Comparison of ENCODE assay signal across 18 cellular contexts in the genomic region with DNA sequence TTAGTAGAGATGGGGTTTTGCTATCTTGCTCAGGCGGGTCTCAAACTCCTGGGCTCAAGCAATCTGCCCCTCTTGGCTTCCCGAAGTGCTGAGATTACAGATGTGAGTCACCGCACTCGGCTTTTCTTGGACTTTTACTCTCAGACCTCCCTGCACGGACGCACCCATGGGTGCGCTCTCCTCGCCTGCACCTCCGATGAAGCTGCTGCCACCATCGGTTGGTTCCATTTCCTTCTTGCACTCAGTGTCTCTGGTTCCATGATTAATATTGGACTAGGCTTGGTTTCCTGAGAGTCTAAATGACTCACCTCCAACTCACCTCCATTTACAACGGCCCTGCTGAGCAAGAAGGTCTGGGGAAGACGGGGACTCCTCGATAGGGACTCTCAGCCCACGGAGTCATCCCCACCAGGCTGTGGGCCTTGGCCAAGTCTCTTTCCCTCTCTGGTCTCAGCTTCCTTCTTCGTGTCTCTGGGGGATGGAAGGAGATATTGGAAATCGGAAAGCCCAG. TPM values are rescaled to one million over a fixed set of nuclear protein-coding genes. Genes with fewer than 3 reads are reported as not detected.
DNase-seq lines count a peak whose midpoint lies in the region; ATAC-seq and TF ChIP-seq lines count a peak whose summit lies in the region.
"Had no signal": no experiment of that assay in that cellular context is flagged by ENCODE, and none has a peak within 500 bp of the region (broad histone marks: within the 10 kb centered on the region; RNA-seq: fewer than 3 reads in every experiment).

No MANE protein-coding gene starts in this region.

- H3K27me3 Mint-ChIP-seq in natural killer cell treated with Interleukin-12 subunit alpha and Interleukin-12 subunit beta and Interleukin-15 and Interleukin-18, amount 100 ng/mL, for 72 hours = peaks cover 0 to 7% of the 10 kb centered on the region in 2 donors
- H3K27me3 Mint-ChIP-seq in natural killer cell (ENCODE audit: low read depth in 2 of 2) = peaks cover 7 to 11% of the 10 kb centered on the region in 2 donors
- H3K27me3 Mint-ChIP-seq in activated T-cell treated with anti-CD3 and anti-CD28 coated beads, Interleukin-2, amount 50 U/mL, for 72 hours (ENCODE audit: low read depth) = no peaks in the 10 kb centered on the region
- peaks cover 6% of the 10 kb centered on the region for H3K27me3 Mint-ChIP-seq in stimulated activated memory B cell treated with anti-CD40 and anti-IgM and Interleukin-4, amounts not matched to agents 10 μg/mL and 1 μg/mL and 100 μg/mL, for 72 hours

- H3K9ac ChIP-seq in HCT116 (ENCODE audit: low read length) = no peak overlapping the region

- no peak for TF ChIP-seq RAD21 in HCT116 (IDR thresholded peaks at IDR 0.05; ENCODE audit: low read depth)

- H3K27ac ChIP-seq in HCT116 (ENCODE audit: low read depth, low read length) = no peak overlapping the region
- no peak overlapping the region for H3K27ac ChIP-seq in left ventricle myocardium inferior (replicated peaks)
- H3K27ac ChIP-seq: transverse colon had no signal

- BruUV-seq in HCT116 (replicated peaks; lab: Mats Ljungman, UMichigan) = no TSS peak

- H3K27ac Mint-ChIP-seq in natural killer cell treated with Interleukin-12 subunit alpha and Interleukin-12 subunit beta and Interleukin-15 and Interleukin-18, amount 100 ng/mL, for 72 hours = peak overlapping the region in 1 of 2 donors; percentile 50
- H3K27ac Mint-ChIP-seq in natural killer cell = no peak overlapping the region
- peak overlapping the region; percentile 0 for H3K27ac Mint-ChIP-seq in activated T-cell treated with anti-CD3 and anti-CD28 coated beads, Interleukin-2, amount 50 U/mL, for 72 hours
- peak overlapping the region; percentile 75 for H3K27ac Mint-ChIP-seq in stimulated activated memory B cell treated with anti-CD40 and anti-IgM and Interleukin-4, amounts not matched to agents 10 μg/mL and 1 μg/mL and 100 μg/mL, for 72 hours

- H3K36me3 ChIP-seq in HCT116 (ENCODE audit: control insufficient read depth in 1 of 2, insufficient read depth in 2 of 2, low read length in 2 of 2) = no peaks in the 10 kb centered on the region
- no peaks in the 10 kb centered on the region for H3K36me3 ChIP-seq in left ventricle myocardium inferior
- H3K36me3 ChIP-seq: transverse colon had no signal

- peak in 1 of 2 donors; percentile 60 for ATAC-seq in natural killer cell treated with Interleukin-12 subunit alpha and Interleukin-12 subunit beta and Interleukin-15 and Interleukin-18, amount 100 ng/mL, for 72 hours
- ATAC-seq in natural killer cell = no peak
- ATAC-seq in HCT116 = no peak
- ATAC-seq in activated T-cell treated with anti-CD3 and anti-CD28 coated beads, Interleukin-2, amount 50 U/mL, for 72 hours (replicated peaks in 1 of 2) = peak; percentile 48 to 52
- no peak for ATAC-seq in stimulated activated memory B cell treated with anti-CD40 and anti-IgM and Interleukin-4, amounts not matched to agents 10 μg/mL and 1 μg/mL and 100 μg/mL, for 72 hours
- ATAC-seq: sciatic nerve, SK-N-SH treated with all-trans-retinoic acid at 6 μM for 48 hours had no signal

- no peak for TF ChIP-seq POLR2A in HCT116 (IDR thresholded peaks at IDR 0.05; ENCODE audit: borderline replicate concordance, extremely low read depth, insufficient read depth, insufficient read length)

- no peaks in the 10 kb centered on the region for H3K27me3 ChIP-seq in HCT116 (ENCODE audit: insufficient read depth, low read length)
- H3K27me3 ChIP-seq in left ventricle myocardium inferior (ENCODE audit: low read depth) = peaks cover 20% of the 10 kb centered on the region

- no peaks in the 10 kb centered on the region for H4K20me1 ChIP-seq in HCT116 (ENCODE audit: insufficient read depth)

- H3K4me1 ChIP-seq in HCT116 (ENCODE audit: control insufficient read depth in 1 of 2, insufficient read depth in 2 of 2, low read length in 2 of 2) = peaks cover 9 to 22% of the 10 kb centered on the region in 2 experiments
- H3K4me1 ChIP-seq in left ventricle myocardium inferior = peaks cover 23% of the 10 kb centered on the region

- H3K9me2 ChIP-seq in HCT116 (ENCODE audit: insufficient read depth) = no peaks in the 10 kb centered on the region

- TF ChIP-seq CTCF in natural killer cell (IDR thresholded peaks at IDR 0.05) (no peak), HCT116 (IDR thresholded peaks at IDR 0.05 in 2 of 3, conservative IDR thresholded peaks at IDR 0.05 in 1 of 3; ENCODE audit: borderline replicate concordance in 1 of 3, insufficient read depth in 1 of 3, low read depth in 2 of 3, low read length in 2 of 3) (no peak), left ventricle myocardium inferior (IDR thresholded peaks at IDR 0.05; ENCODE audit: borderline replicate concordance) (no peak)

- H3K79me2 ChIP-seq in HCT116 (ENCODE audit: insufficient read depth, low read length) = no peaks in the 10 kb centered on the region

- H3K4me3 ChIP-seq in HCT116 (replicated peaks in 1 of 2; ENCODE audit: low read depth in 1 of 2, low read length in 2 of 2) = no peak overlapping the region
- no peak overlapping the region for H3K4me3 ChIP-seq in left ventricle myocardium inferior
- H3K4me3 ChIP-seq: transverse colon had no signal

- CTCF ChIA-PET in HCT116 (lab: Charles Lee) = no interaction called here

- H3K9me3 ChIP-seq in HCT116 (ENCODE audit: control insufficient read depth in 1 of 2, insufficient read depth in 1 of 2, low read depth in 1 of 2, low read length in 2 of 2) = no peaks in the 10 kb centered on the region
- peaks cover 8% of the 10 kb centered on the region for H3K9me3 ChIP-seq in left ventricle myocardium inferior (replicated peaks)
- H3K9me3 ChIP-seq: transverse colon had no signal

- 0 out of 2 replicates have a peak overlapping the region, but pooled peaks have one; percentile 8 for H3K4me2 ChIP-seq in HCT116 (ENCODE audit: low read length)

- intact Hi-C loops in natural killer cell (cut with micrococcal nuclease) = no loop called here
- intact Hi-C loops in HCT116 (cut with micrococcal nuclease) = no loop called here
- intact Hi-C loops in left ventricle myocardium inferior (cut with micrococcal nuclease) = no loop called here

- H3K4me1 Mint-ChIP-seq in natural killer cell treated with Interleukin-12 subunit alpha and Interleukin-12 subunit beta and Interleukin-15 and Interleukin-18, amount 100 ng/mL, for 72 hours (ENCODE audit: low read depth in 2 of 2) = peaks cover 50 to 57% of the 10 kb centered on the region in 2 donors
- H3K4me1 Mint-ChIP-seq in natural killer cell = peaks cover 0 to 13% of the 10 kb centered on the region in 2 donors
- peaks cover 96% of the 10 kb centered on the region for H3K4me1 Mint-ChIP-seq in activated T-cell treated with anti-CD3 and anti-CD28 coated beads, Interleukin-2, amount 50 U/mL, for 72 hours (ENCODE audit: low read depth)
- peaks cover 80% of the 10 kb centered on the region for H3K4me1 Mint-ChIP-seq in stimulated activated memory B cell treated with anti-CD40 and anti-IgM and Interleukin-4, amounts not matched to agents 10 μg/mL and 1 μg/mL and 100 μg/mL, for 72 hours

- DNase-seq in natural killer cell treated with Interleukin-12 subunit alpha and Interleukin-12 subunit beta and Interleukin-15 and Interleukin-18, amount 100 ng/mL, for 72 hours (ENCODE audit: low spot score) = no peak
- DNase-seq in natural killer cell (no peak), HCT116 (ENCODE audit: low read depth, low spot score) (no peak), AML-193 (lab: John Stamatoyannopoulos, UW) (no peak), left ventricle myocardium inferior (no peak)
- peak; percentile 66 to 73 for DNase-seq in activated T-cell treated with anti-CD3 and anti-CD28 coated beads, Interleukin-2, amount 50 U/mL, for 72 hours
- DNase-seq in activated effector memory CD4-positive, alpha-beta T cell treated with anti-CD3 and anti-CD28 coated beads, Interleukin-2, amount 50 U/mL, for 16 hours = no peak
- DNase-seq: amygdala; NCI-H2029 treated with DMSO at 0.1 percent for 48 hours; NCI-H524 treated with DMSO at 0.1 percent for 48 hours; OCI-M1; stimulated activated CD4-positive, alpha-beta T cell treated with anti-CD3 and anti-CD28 coated beads, Interleukin-2, amount 100 ng/mL, for 48 hours; transverse colon had no signal

- RAD21 ChIA-PET in HCT116 (lab: Charles Lee; ENCODE audit: low non-redundant PET in 1 of 2, low total read pairs in 2 of 2, uncharacterized antibody in 2 of 2, unreplicated experiment in 2 of 2) = no interaction called here

- no peaks in the 10 kb centered on the region for H3K36me3 Mint-ChIP-seq in natural killer cell treated with Interleukin-12 subunit alpha and Interleukin-12 subunit beta and Interleukin-15 and Interleukin-18, amount 100 ng/mL, for 72 hours
- no peaks in the 10 kb centered on the region for H3K36me3 Mint-ChIP-seq in natural killer cell
- H3K36me3 Mint-ChIP-seq in activated T-cell treated with anti-CD3 and anti-CD28 coated beads, Interleukin-2, amount 50 U/mL, for 72 hours (ENCODE audit: insufficient read depth in 2 of 2) = peaks cover 4 to 7% of the 10 kb centered on the region in 2 donors
- no peaks in the 10 kb centered on the region for H3K36me3 Mint-ChIP-seq in stimulated activated memory B cell treated with anti-CD40 and anti-IgM and Interleukin-4, amounts not matched to agents 10 μg/mL and 1 μg/mL and 100 μg/mL, for 72 hours

- H3K4me3 Mint-ChIP-seq in natural killer cell treated with Interleukin-12 subunit alpha and Interleukin-12 subunit beta and Interleukin-15 and Interleukin-18, amount 100 ng/mL, for 72 hours = peak overlapping the region; percentile 51
- H3K4me3 Mint-ChIP-seq in natural killer cell = no peak overlapping the region
- peak overlapping the region; percentile 37 to 54 for H3K4me3 Mint-ChIP-seq in activated T-cell treated with anti-CD3 and anti-CD28 coated beads, Interleukin-2, amount 50 U/mL, for 72 hours
- no peak overlapping the region for H3K4me3 Mint-ChIP-seq in stimulated activated memory B cell treated with anti-CD40 and anti-IgM and Interleukin-4, amounts not matched to agents 10 μg/mL and 1 μg/mL and 100 μg/mL, for 72 hours

- POLR2A ChIA-PET in HCT116 (lab: Charles Lee) = no interaction called here

- H3K9me3 Mint-ChIP-seq in natural killer cell treated with Interleukin-12 subunit alpha and Interleukin-12 subunit beta and Interleukin-15 and Interleukin-18, amount 100 ng/mL, for 72 hours = no peaks in the 10 kb centered on the region
- no peaks in the 10 kb centered on the region for H3K9me3 Mint-ChIP-seq in natural killer cell
- no peaks in the 10 kb centered on the region for H3K9me3 Mint-ChIP-seq in activated T-cell treated with anti-CD3 and anti-CD28 coated beads, Interleukin-2, amount 50 U/mL, for 72 hours
- no peaks in the 10 kb centered on the region for H3K9me3 Mint-ChIP-seq in stimulated activated memory B cell treated with anti-CD40 and anti-IgM and Interleukin-4, amounts not matched to agents 10 μg/mL and 1 μg/mL and 100 μg/mL, for 72 hours

- H2AFZ ChIP-seq in HCT116 (ENCODE audit: low read depth, low read length, poor library complexity, severe bottlenecking) = no peak overlapping the region

RNA-seq across cellular contexts. Expression of gene TNFRSF8, which starts 6.7 kb away (rescaled TPM):
- total RNA-seq in natural killer cell treated with Interleukin-12 subunit alpha and Interleukin-12 subunit beta and Interleukin-15 and Interleukin-18, amount 100 ng/mL, for 72 hours = 10 to 100 TPM; 16.3 to 77.3 TPM
- total RNA-seq in natural killer cell (1 to 10 TPM in 1 of 3 donors, under 1 TPM in 2; 0.34 to 1.7 (median 0.50) TPM), HCT116 (2021; ENCODE audit: unreplicated experiment) (0.17 TPM), left ventricle myocardium inferior (0.82 TPM)
- 0.09 and 0.10 TPM in 2 replicates for polyA plus RNA-seq in HCT116 (2012)
- 10 to 100 TPM; 39.5 to 63.5 TPM for total RNA-seq in activated T-cell treated with anti-CD3 and anti-CD28 coated beads, Interleukin-2, amount 50 U/mL, for 72 hours
- total RNA-seq: chondrocyte, osteocyte had no signal

RNA-seq across cellular contexts. Expression of gene MIIP, which starts 37.1 kb away (rescaled TPM):
- total RNA-seq in natural killer cell treated with Interleukin-12 subunit alpha and Interleukin-12 subunit beta and Interleukin-15 and Interleukin-18, amount 100 ng/mL, for 72 hours = 100 to 1,000 TPM in 1 of 2 donors, 10 to 100 TPM in 1; 52.5 to 118 TPM
- total RNA-seq in natural killer cell (10 to 100 TPM; 27.2 to 28.5 (median 27.9) TPM), HCT116 (2021; ENCODE audit: unreplicated experiment) (39.6 TPM), left ventricle myocardium inferior (16.2 TPM)
- polyA plus RNA-seq in HCT116 (2012) = 45.1 and 45.2 TPM in 2 replicates
- total RNA-seq in activated T-cell treated with anti-CD3 and anti-CD28 coated beads, Interleukin-2, amount 50 U/mL, for 72 hours = 10 to 100 TPM; 67.3 to 80.3 TPM

Comparison
In these comparisons a context has a peak if more than half of its experiments do, and no peak if none do; other contexts are left out.
1. H3K4me3 Mint-ChIP-seq: peak in natural killer cell treated with Interleukin-12 subunit alpha and Interleukin-12 subunit beta and Interleukin-15 and Interleukin-18, amount 100 ng/mL, for 72 hours (single experiment) and activated T-cell treated with anti-CD3 and anti-CD28 coated beads, Interleukin-2, amount 50 U/mL, for 72 hours (2 of 2); none in natural killer cell (single experiment) and stimulated activated memory B cell treated with anti-CD40 and anti-IgM and Interleukin-4, amounts not matched to agents 10 μg/mL and 1 μg/mL and 100 μg/mL, for 72 hours (single experiment).
2. ATAC-seq: peak in activated T-cell treated with anti-CD3 and anti-CD28 coated beads, Interleukin-2, amount 50 U/mL, for 72 hours (2 of 2); none in natural killer cell (0 of 3), HCT116 (single experiment) and stimulated activated memory B cell treated with anti-CD40 and anti-IgM and Interleukin-4, amounts not matched to agents 10 μg/mL and 1 μg/mL and 100 μg/mL, for 72 hours (single experiment).
3. DNase-seq: peak in activated T-cell treated with anti-CD3 and anti-CD28 coated beads, Interleukin-2, amount 50 U/mL, for 72 hours (2 of 2); none in natural killer cell treated with Interleukin-12 subunit alpha and Interleukin-12 subunit beta and Interleukin-15 and Interleukin-18, amount 100 ng/mL, for 72 hours (single experiment), natural killer cell (single experiment), HCT116 (single experiment), AML-193 (0 of 2), left ventricle myocardium inferior (single experiment) and activated effector memory CD4-positive, alpha-beta T cell treated with anti-CD3 and anti-CD28 coated beads, Interleukin-2, amount 50 U/mL, for 16 hours (single experiment).
4. H3K27ac Mint-ChIP-seq: peak in activated T-cell treated with anti-CD3 and anti-CD28 coated beads, Interleukin-2, amount 50 U/mL, for 72 hours (single experiment) and stimulated activated memory B cell treated with anti-CD40 and anti-IgM and Interleukin-4, amounts not matched to agents 10 μg/mL and 1 μg/mL and 100 μg/mL, for 72 hours (single experiment); none in natural killer cell (0 of 2).